In genomic region chr11:85752890-85753581, GRCh38 we compare ENCODE assay signal across 9 cellular contexts. TPM values are rescaled to one million over a fixed set of nuclear protein-coding genes. Genes with fewer than 3 reads are reported as not detected.
DNase-seq lines count a peak whose midpoint lies in the region; ATAC-seq lines count a peak whose summit lies in the region.
"Had no signal": no experiment of that assay in that cellular context is flagged by ENCODE, and none has a peak within 500 bp of the region (broad histone marks: within the 10 kb centered on the region; RNA-seq: fewer than 3 reads in every experiment).

No MANE protein-coding gene starts in this region.

- H3K9me3 Mint-ChIP-seq in naive B cell: no peaks in the 10 kb centered on the region

- peak overlapping the region in 2 of 6 donors; percentile 31 to 56 for H3K27ac Mint-ChIP-seq in naive B cell

- no peak overlapping the region for H3K4me3 ChIP-seq in H7 (ENCODE audit: insufficient read depth, low read depth, low read length)

- H3K27me3 ChIP-seq in H7 (ENCODE audit: control insufficient read depth, insufficient read depth, low read length): no peaks in the 10 kb centered on the region; the same call in 1 of the 2 replicates

- peaks cover 0 to 7% (median 5%) of the 10 kb centered on the region in 3 donors for H3K4me1 Mint-ChIP-seq in naive B cell

- no peaks in the 10 kb centered on the region for H3K36me3 ChIP-seq in H7 (replicated peaks; ENCODE audit: control insufficient read depth, insufficient read depth, low read length)

- DNase-seq in T follicular helper cell (ENCODE audit: low read depth) (peak; percentile 87), naive B cell (peak; percentile 19), HuH-7 (ENCODE audit: low spot score) (no peak), H7 (no peak), T1000 (lab: John Stamatoyannopoulos, UW) (no peak), EL (no peak)
- DNase-seq in activated T-cell treated with anti-CD3 and anti-CD28 coated beads, Interleukin-2, amount 50 U/mL, for 48 hours: peak; percentile 78 to 85
- DNase-seq in stimulated activated naive CD4-positive, alpha-beta T cell treated with Interleukin-2 at 50 U/mL for 16 hours (lab: John Stamatoyannopoulos, UW): peak; percentile 84

- H3K36me3 Mint-ChIP-seq in naive B cell: no peaks in the 10 kb centered on the region

- peak; percentile 70 to 75 for ATAC-seq in naive B cell (ENCODE audit: low read depth in 2 of 2)
- ATAC-seq: Panc1 had no signal

- H3K27me3 Mint-ChIP-seq in naive B cell: peaks cover 0 to 8% (median 0%) of the 10 kb centered on the region in 3 donors

- peak overlapping the region in 3 of 8 donors; percentile 23 to 58 (median 49) for H3K4me3 Mint-ChIP-seq in naive B cell

RNA-seq across cellular contexts. Expression of gene SYTL2, which starts 57.9 kb away (rescaled TPM):
- under 1 TPM in 4 of 6 donors, not detected in 2; 0.32 to 1.00 (median 0.55) TPM for polyA plus RNA-seq in naive B cell (ENCODE audit: low read depth in 6 of 6)
- total RNA-seq in H7 (2014; rRNA removed; shearing (Covaris generic)): 1.4 and 2.0 TPM in 2 replicates

Comparison
In these comparisons a context has a peak if more than half of its experiments do, and no peak if none do; other contexts are left out.
1. DNase-seq: peak in T follicular helper cell (single experiment), activated T-cell treated with anti-CD3 and anti-CD28 coated beads, Interleukin-2, amount 50 U/mL, for 48 hours (2 of 2), naive B cell (single experiment) and stimulated activated naive CD4-positive, alpha-beta T cell treated with Interleukin-2 at 50 U/mL for 16 hours (single experiment); none in HuH-7 (single experiment), H7 (single experiment), T1000 (single experiment) and EL (single experiment).